Comparison of ENCODE assay signal across 9 cellular contexts in the genomic region with DNA sequence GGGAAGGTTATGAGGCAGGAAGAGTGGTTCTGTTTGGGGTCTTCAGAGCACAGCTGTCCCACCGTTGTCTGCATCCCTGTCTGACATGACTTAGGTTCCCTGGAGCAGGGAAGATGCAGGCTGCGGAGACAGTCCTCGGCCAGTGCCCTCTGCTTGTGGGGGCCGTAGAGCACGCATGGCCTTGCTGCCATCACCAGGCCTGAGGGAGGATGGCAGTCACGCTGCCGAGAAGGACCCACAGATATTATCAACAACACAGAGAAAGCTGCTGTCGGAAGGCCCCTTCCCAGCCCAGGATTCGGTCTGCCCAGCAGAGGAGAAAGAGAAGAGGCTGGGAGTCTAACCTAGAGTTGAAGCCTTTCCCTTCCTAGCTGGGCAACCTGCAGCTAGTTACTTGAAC. TPM values are rescaled to one million over a fixed set of nuclear protein-coding genes. Genes with fewer than 3 reads are reported as not detected.
A peak's percentile ranks its signal among the peaks of the same experiment; 100 is the strongest.
DNase-seq lines count a peak whose midpoint lies in the region; ATAC-seq, FAIRE-seq and TF ChIP-seq lines count a peak whose summit lies in the region.
"Had no signal": no experiment of that assay in that cellular context is flagged by ENCODE, and none has a peak within 500 bp of the region (broad histone marks: within the 10 kb centered on the region; RNA-seq: fewer than 3 reads in every experiment).

No MANE protein-coding gene starts in this region.

- H2AFZ ChIP-seq in K562 (ENCODE audit: low read depth, low read length), result no peak overlapping the region
- no peak overlapping the region for H2AFZ ChIP-seq in smooth muscle cell (ENCODE audit: low read depth)

- H3K36me3 ChIP-seq in K562 (ENCODE audit: control insufficient read depth, insufficient read depth, low read length) (no peaks in the 10 kb centered on the region), smooth muscle cell (ENCODE audit: low read depth) (no peaks in the 10 kb centered on the region)

- 10% methylated on average over 7 of the region's 9 CpGs for WGBS in K562 (ENCODE audit: insufficient coverage, low coverage, missing lambda C conversion rate)
- WGBS in smooth muscle cell (ENCODE audit: low lambda C conversion rate), result 51% methylated on average over 9 of the region's 9 CpGs

- peak; percentile 78 for ATAC-seq in K562
- ATAC-seq in HG02763 (IDR thresholded peaks at IDR 0.05; ENCODE audit: unreplicated experiment), result no peak

- H3K27me3 ChIP-seq in K562 (ENCODE audit: control insufficient read depth in 2 of 2, insufficient read depth in 2 of 2, low read length in 2 of 2), result peaks cover 2 to 23% of the 10 kb centered on the region in 2 experiments; a peak in 3 of 5 replicates
- no peaks in the 10 kb centered on the region for H3K27me3 ChIP-seq in smooth muscle cell (ENCODE audit: low read depth)

- H3K4me1 Mint-ChIP-seq in CD14-positive monocyte, result peaks cover 2% of the 10 kb centered on the region

- H4K20me1 ChIP-seq in K562 (replicated peaks; ENCODE audit: control insufficient read depth, insufficient read depth, low read length) (peaks cover 4% of the 10 kb centered on the region; the same call in 1 of the 2 replicates), smooth muscle cell (ENCODE audit: low read depth) (no peaks in the 10 kb centered on the region)

- no peak for DNase-seq in GM13977 (ENCODE audit: low spot score)
- DNase-seq in K562 (ENCODE audit: extremely low read depth in 1 of 4, low spot score in 3 of 4), result peak in 2 of 4 experiments; percentile 14 to 20
- DNase-seq in iPS DF 4.7 (ENCODE audit: extremely low read depth, low spot score), result peak; percentile 22
- no peak for DNase-seq in smooth muscle cell (lab: John Stamatoyannopoulos, UW; ENCODE audit: unreplicated experiment)
- no peak for DNase-seq in CD14-positive monocyte (ENCODE audit: low spot score)
- DNase-seq in NCI-H524 treated with DMSO at 0.1 percent for 48 hours (lab: John Stamatoyannopoulos, UW), result no peak
- DNase-seq: foreskin melanocyte had no signal

- no TSS peak for BruUV-seq in K562 (replicated peaks; lab: Mats Ljungman, UMichigan)

- no peak overlapping the region for H3K27ac Mint-ChIP-seq in CD14-positive monocyte

- H3K36me3 Mint-ChIP-seq in CD14-positive monocyte, result no peaks in the 10 kb centered on the region

- peak; percentile 50 for TF ChIP-seq CTCF in GM13977 (IDR thresholded peaks at IDR 0.05; ENCODE audit: extremely low read depth, insufficient read depth, missing control alignments)
- TF ChIP-seq CTCF in K562 (IDR thresholded peaks at IDR 0.05 in 2 of 3, conservative IDR thresholded peaks at IDR 0.05 in 1 of 3; ENCODE audit: insufficient read depth in 2 of 3, low read depth in 1 of 3, low read length in 3 of 3), result peak in 2 of 3 experiments; percentile 32 to 46; a peak in 4 of 6 replicates
- TF ChIP-seq CTCF in smooth muscle cell (IDR thresholded peaks at IDR 0.05; ENCODE audit: borderline replicate concordance, insufficient read depth, poor library complexity, severe bottlenecking), result peak; percentile 31
- TF ChIP-seq CTCF in CD14-positive monocyte (IDR thresholded peaks at IDR 0.05), result no peak

- intact Hi-C loops in K562 (cut with micrococcal nuclease), result no loop called here
- intact Hi-C loops in CD14-positive monocyte (cut with micrococcal nuclease), result no loop called here

- CTCF ChIA-PET in K562 (lab: Yijun Ruan, JAX; ENCODE audit: low intra/inter-chr PET ratio), result no interaction called here

- H3K4me2 ChIP-seq in K562 (ENCODE audit: insufficient read depth, low read length) (no peak overlapping the region), smooth muscle cell (no peak overlapping the region)

- POLR2A ChIA-PET in K562 (lab: Yijun Ruan, JAX), result interaction anchor here (0.7 kb wide), 1 partner anchor 35 kb away, joined by 3 read pairs; a partner anchor contains a TSS

- no peak for TF ChIP-seq POLR2A in K562 (conservative IDR thresholded peaks at IDR 0.05)

- FAIRE-seq in K562 (lab: Jason Lieb, UNC), result no peak

- H3K4me1 ChIP-seq in K562 (replicated peaks in 1 of 2; ENCODE audit: control insufficient read depth in 2 of 2, insufficient read depth in 2 of 2, low read length in 2 of 2) (no peaks in the 10 kb centered on the region), smooth muscle cell (ENCODE audit: low read depth) (no peaks in the 10 kb centered on the region)

- no peak for TF ChIP-seq EP300 in K562 (IDR thresholded peaks at IDR 0.05; ENCODE audit: low read length)

- no peaks in the 10 kb centered on the region for H3K9me3 Mint-ChIP-seq in CD14-positive monocyte

- TF ChIP-seq RAD21 in K562 (CRISPR knock-in tag; conservative IDR thresholded peaks at IDR 0.05 in 1 of 2, IDR thresholded peaks at IDR 0.05 in 1 of 2), result peak in 1 of 2 experiments; percentile 33; a peak in 2 of 4 replicates

- H3K9me3 ChIP-seq in K562 (replicated peaks; ENCODE audit: control insufficient read depth, insufficient read depth, low read depth, low read length) (no peaks in the 10 kb centered on the region), smooth muscle cell (replicated peaks; ENCODE audit: low read depth) (no peaks in the 10 kb centered on the region)

- in situ Hi-C loops in GM13977 (cut with MboI; ENCODE audit: low pct_unique_long_range_greater_than_20kb, low sequenced_read_pairs, unreplicated experiment), result no loop called here
- in situ Hi-C loops in K562 (cut with MboI), result no loop called here

- H3K27me3 Mint-ChIP-seq in CD14-positive monocyte (ENCODE audit: low read depth in 3 of 3), result peaks cover 4 to 11% (median 7%) of the 10 kb centered on the region in 3 donors

- H3K4me3 Mint-ChIP-seq in CD14-positive monocyte, result no peak overlapping the region

- H3K27ac ChIP-seq in K562 (ENCODE audit: extremely low read depth, low read depth, low read length) (no peak overlapping the region), smooth muscle cell (ENCODE audit: low read depth) (no peak overlapping the region)
- H3K27ac ChIP-seq: HL-60 had no signal

- no peaks in the 10 kb centered on the region for H3F3A ChIP-seq in smooth muscle cell (ENCODE audit: low read depth)

- no peaks in the 10 kb centered on the region for H3K9me1 ChIP-seq in K562 (ENCODE audit: control insufficient read depth, insufficient read depth, low read length)

- H3K4me3 ChIP-seq in K562, result no peak overlapping the region
- no peak overlapping the region for H3K4me3 ChIP-seq in smooth muscle cell

- H3K79me2 ChIP-seq in K562 (ENCODE audit: control insufficient read depth, insufficient read depth, low read length), result no peaks in the 10 kb centered on the region
- H3K79me2 ChIP-seq in smooth muscle cell (ENCODE audit: low read depth), result no peaks in the 10 kb centered on the region

- H3K9ac ChIP-seq in K562 (ENCODE audit: insufficient read depth in 1 of 2, low read depth in 2 of 2, low read length in 2 of 2) (no peak overlapping the region), smooth muscle cell (ENCODE audit: low read depth) (no peak overlapping the region)

TF ChIP-seq in K562, 482 proteins besides CTCF, POLR2A, EP300 and RAD21 (continues in another document):
- no peak for TF ChIP-seq SMAD3 (CRISPR knock-in tag; conservative IDR thresholded peaks at IDR 0.05)
- TF ChIP-seq KDM5B (IDR thresholded peaks at IDR 0.05; ENCODE audit: insufficient replicate concordance, low read depth, low read length), result no peak
- TF ChIP-seq TSC22D4 (tag; IDR thresholded peaks at IDR 0.05), result no peak
- TF ChIP-seq STAT5B (CRISPR knock-in tag; IDR thresholded peaks at IDR 0.05), result no peak

RNA-seq across cellular contexts. Expression of a gene that starts 35.0 kb away (rescaled TPM):
- total RNA-seq in K562 (2011; cell fraction: chromatin; rRNA removed; ENCODE audit: low replicate concordance), result 26.1 and 39.0 TPM in 2 replicates
- 26.8 and 29.5 TPM in 2 replicates for total RNA-seq in K562 (2011; cell fraction: nucleolus; rRNA removed)
- 45.2 and 60.2 TPM in 2 replicates for total RNA-seq in K562 (2011; cell fraction: nucleoplasm; rRNA removed)
- 78.2 and 162 TPM in 2 replicates for total RNA-seq in K562 (2014; rRNA removed)
- total RNA-seq in K562 (2014; rRNA removed; fragmentation: Illumina TruSeq; extraction: Trizol), result 245 and 297 TPM in 2 replicates
- 236 and 260 TPM in 2 replicates for total RNA-seq in K562 (2015; rRNA removed; fragmentation: Illumina TruSeq; extraction: Trizol)
- total RNA-seq in K562 (2021), result 247 and 250 TPM in 2 replicates
- polyA plus RNA-seq in K562 (2011; rRNA removed), result 213 and 281 TPM in 2 replicates
- polyA plus RNA-seq in K562 (2011; cell fraction: cytosol; rRNA removed), result 116 and 153 TPM in 2 replicates
- polyA plus RNA-seq in K562 (2011; cell fraction: nucleus; rRNA removed), result 37.2 and 52.9 TPM in 2 replicates
- polyA plus RNA-seq in K562 (2012), result 163 and 363 TPM in 2 replicates
- 228 and 255 TPM in 2 replicates for polyA plus RNA-seq in K562 (2014; fragmentation: Illumina TruSeq; extraction: Trizol)
- polyA plus RNA-seq in K562 (2014; fragmentation: Nextera tagmentation; extraction: Ambion mirVana), result 100 to 1,000 TPM; 292 to 474 TPM
- polyA plus RNA-seq in K562 (2014; rRNA removed), result 207 and 239 TPM in 2 replicates
- polyA minus RNA-seq in K562 (2011; rRNA and poly(A)+ RNA removed), result 104 and 137 TPM in 2 replicates
- 88.4 and 123 TPM in 2 replicates for polyA minus RNA-seq in K562 (2011; cell fraction: cytosol; rRNA and poly(A)+ RNA removed)
- polyA minus RNA-seq in K562 (2011; cell fraction: nucleus; rRNA and poly(A)+ RNA removed), result 30.4 and 61.5 TPM in 2 replicates
- total RNA-seq in smooth muscle cell, result 109 and 118 TPM in 2 replicates
- polyA plus RNA-seq in smooth muscle cell, result 184 and 208 TPM in 2 replicates
- polyA plus RNA-seq in CD14-positive monocyte, result 10 to 100 TPM; 63.6 to 67.0 TPM

RNA-seq across cellular contexts. Expression of a gene that starts 35.4 kb away (rescaled TPM):
- 63.1 and 71.1 TPM in 2 replicates for total RNA-seq in K562 (2011; cell fraction: chromatin; rRNA removed; ENCODE audit: low replicate concordance)
- 82.7 and 94.5 TPM in 2 replicates for total RNA-seq in K562 (2011; cell fraction: nucleolus; rRNA removed)
- 103 and 120 TPM in 2 replicates for total RNA-seq in K562 (2011; cell fraction: nucleoplasm; rRNA removed)
- total RNA-seq in K562 (2014; rRNA removed) (26.7 and 31.1 TPM in 2 replicates), K562 (2014; rRNA removed; fragmentation: Illumina TruSeq; extraction: Trizol) (46.4 and 52.8 TPM in 2 replicates), K562 (2015; rRNA removed; fragmentation: Illumina TruSeq; extraction: Trizol) (44.6 and 47.1 TPM in 2 replicates), K562 (2021) (40.2 and 41.4 TPM in 2 replicates), smooth muscle cell (106 and 110 TPM in 2 replicates)
- polyA plus RNA-seq in K562 (2011; rRNA removed) (66.0 and 66.9 TPM in 2 replicates), K562 (2014; fragmentation: Illumina TruSeq; extraction: Trizol) (28.3 and 32.5 TPM in 2 replicates), K562 (2014; fragmentation: Nextera tagmentation; extraction: Ambion mirVana) (10 to 100 TPM; 18.4 to 24.0 TPM), K562 (2014; rRNA removed) (23.0 and 23.7 TPM in 2 replicates), smooth muscle cell (39.9 and 42.8 TPM in 2 replicates), CD14-positive monocyte (10 to 100 TPM; 37.6 to 44.2 TPM)
- 38.3 and 52.0 TPM in 2 replicates for polyA plus RNA-seq in K562 (2011; cell fraction: cytosol; rRNA removed)
- polyA plus RNA-seq in K562 (2011; cell fraction: nucleus; rRNA removed), result 24.9 and 38.9 TPM in 2 replicates
- polyA plus RNA-seq in K562 (2012), result 17.4 and 20.9 TPM in 2 replicates
- 134 and 169 TPM in 2 replicates for polyA minus RNA-seq in K562 (2011; rRNA and poly(A)+ RNA removed)
- polyA minus RNA-seq in K562 (2011; cell fraction: cytosol; rRNA and poly(A)+ RNA removed), result 55.0 and 60.7 TPM in 2 replicates
- polyA minus RNA-seq in K562 (2011; cell fraction: nucleus; rRNA and poly(A)+ RNA removed), result 16.2 and 28.7 TPM in 2 replicates
